In the genomic region with DNA sequence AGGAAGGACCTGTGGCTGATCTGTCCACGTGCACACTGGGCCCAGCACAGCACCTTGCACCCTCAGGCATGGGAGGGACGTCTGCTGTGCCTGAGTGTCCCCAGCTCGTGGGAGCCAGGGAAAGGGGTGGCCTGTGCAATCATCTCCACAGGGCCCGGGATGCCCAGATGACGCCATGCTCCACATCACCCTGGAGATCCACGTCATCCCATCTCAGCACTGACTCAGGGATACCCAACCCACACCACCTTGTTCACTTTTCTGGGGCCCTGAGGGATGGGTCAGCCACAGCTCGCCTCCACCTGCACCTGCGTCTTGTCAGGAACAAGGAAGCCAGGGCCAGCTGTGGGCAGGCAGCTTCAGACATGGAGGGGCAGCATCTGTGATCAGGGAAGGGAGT, we compare ENCODE assay signal across 28 cellular contexts. TPM values are rescaled to one million over a fixed set of nuclear protein-coding genes. Genes with fewer than 3 reads are reported as not detected.
"Had no signal": no experiment of that assay in that cellular context is flagged by ENCODE, and none has a peak within 500 bp of the region (broad histone marks: within the 10 kb centered on the region; RNA-seq: fewer than 3 reads in every experiment).

No MANE protein-coding gene starts in this region.

- ATAC-seq: gastroesophageal sphincter; left cardiac atrium; lower lobe of right lung; natural killer cell treated with Interleukin-12 subunit alpha and Interleukin-12 subunit beta and Interleukin-15 and Interleukin-18, amount 100 ng/mL, for 72 hours; psoas muscle had no signal

- DNase-seq: effector CD4-positive, alpha-beta T cell; kidney; left cardiac atrium; left ventricle myocardium inferior; lower lobe of right lung; occipital lobe; psoas muscle; retina; sigmoid colon; stimulated activated CD4-positive, alpha-beta T cell treated with anti-CD3 and anti-CD28 coated beads, Interleukin-2, amount 100 ng/mL, for 24 hours; stimulated activated CD4-positive, alpha-beta T cell treated with anti-CD3 and anti-CD28 coated beads, Interleukin-4, amount 100 ng/mL, for 4 hours; stimulated activated naive CD4-positive, alpha-beta T cell treated with Interleukin-2 at 50 U/mL for 16 hours; thyroid gland had no signal

- H3K27me3 ChIP-seq: esophagus muscularis mucosa, gastroesophageal sphincter, neural progenitor cell, sigmoid colon, suprapubic skin, thyroid gland had no signal

- H3K27ac Mint-ChIP-seq: mesothelial cell of epicardium, type B pancreatic cell had no signal

- H3K4me3 Mint-ChIP-seq: memory B cell; mesothelial cell of epicardium; natural killer cell treated with Interleukin-12 subunit alpha and Interleukin-12 subunit beta and Interleukin-15 and Interleukin-18, amount 100 ng/mL, for 72 hours; neural progenitor cell; type B pancreatic cell had no signal

- H3K79me2 ChIP-seq: parathyroid adenoma had no signal

- H3K4me2 ChIP-seq: neural progenitor cell had no signal

- H3K9ac ChIP-seq: neural progenitor cell, parathyroid adenoma had no signal

- H3K4me1 ChIP-seq: esophagus muscularis mucosa, gastroesophageal sphincter, parathyroid adenoma, psoas muscle, sigmoid colon, thyroid gland had no signal

- H3K4me3 ChIP-seq: coronary artery, esophagus muscularis mucosa, gastroesophageal sphincter, left ventricle myocardium inferior, lower lobe of right lung, neural progenitor cell, psoas muscle, sigmoid colon, skin epidermis, suprapubic skin, thyroid gland had no signal

- H3K36me3 ChIP-seq: esophagus muscularis mucosa, gastroesophageal sphincter, left ventricle myocardium inferior, lower lobe of right lung, neural progenitor cell, sigmoid colon, suprapubic skin, thyroid gland had no signal

- FAIRE-seq: kidney, urothelium cell line had no signal

- H3K36me3 Mint-ChIP-seq: mesothelial cell of epicardium, neural progenitor cell, type B pancreatic cell had no signal

- H2AFZ ChIP-seq: neural progenitor cell, parathyroid adenoma had no signal

- H3K9me3 Mint-ChIP-seq: memory B cell had no signal

- H3K9me3 ChIP-seq: lower lobe of right lung, suprapubic skin, thyroid gland had no signal

- H3K27ac ChIP-seq: coronary artery, esophagus muscularis mucosa, gastroesophageal sphincter, left ventricle myocardium inferior, lower lobe of right lung, neural progenitor cell, parathyroid adenoma, psoas muscle, sigmoid colon, suprapubic skin, thyroid gland had no signal

- H3K27me3 Mint-ChIP-seq: memory B cell; natural killer cell treated with Interleukin-12 subunit alpha and Interleukin-12 subunit beta and Interleukin-15 and Interleukin-18, amount 100 ng/mL, for 72 hours had no signal

RNA-seq across cellular contexts. Expression of gene RAB44, which starts 48.2 kb away (rescaled TPM):
- total RNA-seq: cerebellum, fibroblast of villous mesenchyme, myocyte, occipital lobe had no signal
